ENCODE assay signal across 14 cellular contexts in the genomic region with DNA sequence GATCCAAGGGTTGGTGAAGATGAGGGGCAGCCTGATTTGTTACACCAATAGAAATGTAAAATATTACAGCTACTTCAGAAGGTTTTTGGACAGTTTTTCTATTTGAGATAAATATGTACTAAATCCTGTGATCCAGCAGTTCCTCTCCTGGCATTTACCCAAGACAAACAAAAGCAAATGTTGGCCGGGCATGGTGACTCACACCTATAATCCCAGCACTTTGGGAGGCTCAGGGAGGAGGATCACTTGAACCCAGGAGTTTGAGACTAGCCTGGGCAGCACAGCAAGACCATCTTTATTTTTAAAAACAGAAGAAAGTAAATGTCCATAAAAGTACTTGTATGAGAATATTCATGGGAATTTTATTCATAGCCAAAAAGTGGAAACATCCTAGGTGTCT.
DNase-seq lines count a peak whose midpoint lies in the region; ATAC-seq, FAIRE-seq and TF ChIP-seq lines count a peak whose summit lies in the region.
"Had no signal": no experiment of that assay in that cellular context is flagged by ENCODE, and none has a peak within 500 bp of the region (broad histone marks: within the 10 kb centered on the region; RNA-seq: fewer than 3 reads in every experiment).

No MANE protein-coding gene starts in this region.

- H3K79me2 ChIP-seq in astrocyte (ENCODE audit: insufficient read depth, low read length) (no peaks in the 10 kb centered on the region), OCI-LY7 (ENCODE audit: insufficient read depth, low read depth, low read length) (no peaks in the 10 kb centered on the region)

- BruUV-seq in Calu3 (replicated peaks; lab: Mats Ljungman, UMichigan): no TSS peak
- BruUV-seq in OCI-LY7 (replicated peaks; lab: Mats Ljungman, UMichigan): no TSS peak

- no peaks in the 10 kb centered on the region for H4K20me1 ChIP-seq in astrocyte (ENCODE audit: insufficient read depth, low read length)
- H4K20me1 ChIP-seq in OCI-LY7 (ENCODE audit: insufficient read depth, low read length): no peaks in the 10 kb centered on the region

- H3K4me2 ChIP-seq in astrocyte (ENCODE audit: low read length): no peak overlapping the region
- no peak overlapping the region for H3K4me2 ChIP-seq in OCI-LY7 (ENCODE audit: low read length)

- no peaks in the 10 kb centered on the region for H3K27me3 ChIP-seq in astrocyte (ENCODE audit: insufficient read depth, low read length)
- no peaks in the 10 kb centered on the region for H3K27me3 ChIP-seq in right cardiac atrium (ENCODE audit: control insufficient read depth, insufficient read depth)
- H3K27me3 ChIP-seq: ascending aorta, spleen had no signal

- peaks cover 18% of the 10 kb centered on the region for H3K4me1 ChIP-seq in astrocyte (ENCODE audit: insufficient read depth, low read length)
- no peaks in the 10 kb centered on the region for H3K4me1 ChIP-seq in OCI-LY7 (ENCODE audit: insufficient read depth, low read length, poor library complexity, severe bottlenecking)
- no peaks in the 10 kb centered on the region for H3K4me1 ChIP-seq in right cardiac atrium (ENCODE audit: control insufficient read depth, insufficient read depth, low read length)
- H3K4me1 ChIP-seq: ascending aorta, spleen had no signal

- intact Hi-C loops in Calu3 (cut with micrococcal nuclease; ENCODE audit: unreplicated experiment): no loop called here
- intact Hi-C loops in left colon (cut with DNase I, micrococcal nuclease): no loop called here
- intact Hi-C loops in OCI-LY7 (cut with micrococcal nuclease; ENCODE audit: unreplicated experiment): no loop called here
- intact Hi-C loops in activated T-helper 2 cell treated with anti-CD3 and anti-CD28 coated beads, Interferon-gamma antibody, Interleukin-2, Interleukin-4, amounts not matched to agents 10 μg/mL and 5 μg/mL and 100 μg/mL, durations not matched to agents 14 hours and 24 hours and 36 hours (cut with micrococcal nuclease): no loop called here
- intact Hi-C loops in right cardiac atrium (cut with DNase I): no loop called here

- DNase-seq in Calu3 (peak; percentile 1), HTR-8/SVneo (ENCODE audit: insufficient read length, low spot score) (peak; percentile 45), astrocyte (ENCODE audit: low read depth) (peak; percentile 48), left colon (no peak), OCI-LY7 (ENCODE audit: low spot score) (no peak), right cardiac atrium (no peak)
- DNase-seq in activated T-helper 2 cell treated with anti-CD3 and anti-CD28 coated beads, Interferon-gamma antibody, Interleukin-2, Interleukin-4, amounts not matched to agents 10 μg/mL and 5 μg/mL and 100 μg/mL, durations not matched to agents 14 hours and 24 hours and 36 hours (ENCODE audit: low spot score): no peak
- DNase-seq: CD4-positive, alpha-beta T cell; kidney; NCI-H1092 treated with DMSO at 0.1 percent for 48 hours; spleen had no signal

- H3K4me1 Mint-ChIP-seq in Calu3 (ENCODE audit: low read depth, unreplicated experiment) (no peaks in the 10 kb centered on the region), astrocyte (ENCODE audit: low read depth, unreplicated experiment) (peaks cover 13% of the 10 kb centered on the region)
- peaks cover 14% of the 10 kb centered on the region for H3K4me1 Mint-ChIP-seq in activated T-helper 2 cell treated with anti-CD3 and anti-CD28 coated beads, Interferon-gamma antibody, Interleukin-2, Interleukin-4, amounts not matched to agents 10 μg/mL and 5 μg/mL and 100 μg/mL, durations not matched to agents 14 hours and 24 hours and 36 hours (ENCODE audit: low read depth)

- POLR2A ChIA-PET in OCI-LY7 (lab: Charles Lee): no interaction called here

- CTCF ChIA-PET in Calu3 (lab: Charles Lee) (no interaction called here), OCI-LY7 (lab: Charles Lee; ENCODE audit: unreplicated experiment) (no interaction called here)

- no peak for FAIRE-seq in HTR-8/SVneo (lab: Jason Lieb, UNC)
- FAIRE-seq in astrocyte (lab: Jason Lieb, UNC): peak; percentile 5
- FAIRE-seq: kidney had no signal

- no peak overlapping the region for H3K27ac Mint-ChIP-seq in Calu3 (ENCODE audit: unreplicated experiment)
- H3K27ac Mint-ChIP-seq in astrocyte (ENCODE audit: unreplicated experiment): no peak overlapping the region
- H3K27ac Mint-ChIP-seq in activated T-helper 2 cell treated with anti-CD3 and anti-CD28 coated beads, Interferon-gamma antibody, Interleukin-2, Interleukin-4, amounts not matched to agents 10 μg/mL and 5 μg/mL and 100 μg/mL, durations not matched to agents 14 hours and 24 hours and 36 hours: no peak overlapping the region
- H3K27ac Mint-ChIP-seq: CD4-positive, alpha-beta T cell; natural killer cell treated with Interleukin-12 subunit alpha and Interleukin-12 subunit beta and Interleukin-15 and Interleukin-18, amount 100 ng/mL, for 72 hours had no signal

- ATAC-seq in left colon: peak; percentile 58
- ATAC-seq in GM18867 (IDR thresholded peaks at IDR 0.05; ENCODE audit: unreplicated experiment): no peak
- ATAC-seq in right cardiac atrium: no peak
- ATAC-seq: natural killer cell treated with Interleukin-12 subunit alpha and Interleukin-12 subunit beta and Interleukin-15 and Interleukin-18, amount 100 ng/mL, for 72 hours had no signal

- no peak for TF ChIP-seq CTCF in Calu3 (IDR thresholded peaks at IDR 0.05; ENCODE audit: unreplicated experiment)
- TF ChIP-seq CTCF in astrocyte (IDR thresholded peaks at IDR 0.05; ENCODE audit: insufficient read depth, low read depth, low read length): no peak
- TF ChIP-seq CTCF in OCI-LY7 (conservative IDR thresholded peaks at IDR 0.05; ENCODE audit: low read length): no peak

- H3K4me3 Mint-ChIP-seq in Calu3 (ENCODE audit: low read depth, unreplicated experiment) (no peak overlapping the region), astrocyte (ENCODE audit: unreplicated experiment) (no peak overlapping the region)
- no peak overlapping the region for H3K4me3 Mint-ChIP-seq in activated T-helper 2 cell treated with anti-CD3 and anti-CD28 coated beads, Interferon-gamma antibody, Interleukin-2, Interleukin-4, amounts not matched to agents 10 μg/mL and 5 μg/mL and 100 μg/mL, durations not matched to agents 14 hours and 24 hours and 36 hours (ENCODE audit: low read depth)
- H3K4me3 Mint-ChIP-seq: CD4-positive, alpha-beta T cell; natural killer cell treated with Interleukin-12 subunit alpha and Interleukin-12 subunit beta and Interleukin-15 and Interleukin-18, amount 100 ng/mL, for 72 hours had no signal

- H3K9ac ChIP-seq in astrocyte (ENCODE audit: low read length): no peak overlapping the region

- H3K36me3 Mint-ChIP-seq in Calu3 (ENCODE audit: insufficient read depth, unreplicated experiment) (peaks cover 17% of the 10 kb centered on the region), astrocyte (ENCODE audit: low read depth, unreplicated experiment) (peaks cover 25% of the 10 kb centered on the region)
- H3K36me3 Mint-ChIP-seq in activated T-helper 2 cell treated with anti-CD3 and anti-CD28 coated beads, Interferon-gamma antibody, Interleukin-2, Interleukin-4, amounts not matched to agents 10 μg/mL and 5 μg/mL and 100 μg/mL, durations not matched to agents 14 hours and 24 hours and 36 hours (ENCODE audit: low read depth): peaks cover 76% of the 10 kb centered on the region

- no peaks in the 10 kb centered on the region for H3K9me3 ChIP-seq in astrocyte (ENCODE audit: insufficient read depth, low read depth, low read length)
- 0 out of 2 replicates have a peak, but pooled peaks cover 3% of the 10 kb centered on the region for H3K9me3 ChIP-seq in OCI-LY7 (ENCODE audit: low read length)
- H3K9me3 ChIP-seq in right cardiac atrium (ENCODE audit: control insufficient read depth, low read length): no peaks in the 10 kb centered on the region
- H3K9me3 ChIP-seq: ascending aorta, spleen had no signal

- H3K27me3 Mint-ChIP-seq in Calu3 (ENCODE audit: unreplicated experiment): no peaks in the 10 kb centered on the region
- H3K27me3 Mint-ChIP-seq in astrocyte (ENCODE audit: low read depth, unreplicated experiment): no peaks in the 10 kb centered on the region
- no peaks in the 10 kb centered on the region for H3K27me3 Mint-ChIP-seq in activated T-helper 2 cell treated with anti-CD3 and anti-CD28 coated beads, Interferon-gamma antibody, Interleukin-2, Interleukin-4, amounts not matched to agents 10 μg/mL and 5 μg/mL and 100 μg/mL, durations not matched to agents 14 hours and 24 hours and 36 hours (ENCODE audit: low read depth)
- H3K27me3 Mint-ChIP-seq: CD4-positive, alpha-beta T cell; natural killer cell treated with Interleukin-12 subunit alpha and Interleukin-12 subunit beta and Interleukin-15 and Interleukin-18, amount 100 ng/mL, for 72 hours had no signal

- no peak overlapping the region for H3K4me3 ChIP-seq in astrocyte (ENCODE audit: insufficient read depth, low read depth, low read length)
- H3K4me3 ChIP-seq in OCI-LY7 (ENCODE audit: low read depth, low read length, poor library complexity, severe bottlenecking): no peak overlapping the region
- no peak overlapping the region for H3K4me3 ChIP-seq in right cardiac atrium (ENCODE audit: low read length)
- H3K4me3 ChIP-seq: ascending aorta, spleen had no signal

- H3K9me2 ChIP-seq in OCI-LY7 (ENCODE audit: insufficient read depth, low read length): no peaks in the 10 kb centered on the region

- WGBS in right cardiac atrium: 35% methylated on average over 1 of the region's 1 CpG

- no peaks in the 10 kb centered on the region for H3K9me3 Mint-ChIP-seq in Calu3 (ENCODE audit: low read depth, unreplicated experiment)
- H3K9me3 Mint-ChIP-seq in astrocyte (ENCODE audit: unreplicated experiment): no peaks in the 10 kb centered on the region
- peaks cover 6% of the 10 kb centered on the region for H3K9me3 Mint-ChIP-seq in activated T-helper 2 cell treated with anti-CD3 and anti-CD28 coated beads, Interferon-gamma antibody, Interleukin-2, Interleukin-4, amounts not matched to agents 10 μg/mL and 5 μg/mL and 100 μg/mL, durations not matched to agents 14 hours and 24 hours and 36 hours
- H3K9me3 Mint-ChIP-seq: CD4-positive, alpha-beta T cell; natural killer cell treated with Interleukin-12 subunit alpha and Interleukin-12 subunit beta and Interleukin-15 and Interleukin-18, amount 100 ng/mL, for 72 hours had no signal

- H3K27ac ChIP-seq in astrocyte (ENCODE audit: low read depth, low read length) (no peak overlapping the region), OCI-LY7 (ENCODE audit: low read depth, low read length, poor library complexity, severe bottlenecking) (no peak overlapping the region), right cardiac atrium (ENCODE audit: low read length) (no peak overlapping the region)
- H3K27ac ChIP-seq: ascending aorta, spleen had no signal

- H3K36me3 ChIP-seq in astrocyte (ENCODE audit: insufficient read depth, low read length) (peaks cover 2% of the 10 kb centered on the region), OCI-LY7 (ENCODE audit: insufficient read depth, low read length) (peaks cover 73% of the 10 kb centered on the region)

- no peak overlapping the region for H2AFZ ChIP-seq in astrocyte (ENCODE audit: low read depth, low read length)
- H2AFZ ChIP-seq in OCI-LY7 (ENCODE audit: low read length): no peak overlapping the region

Comparison
In these comparisons a context has a peak if more than half of its experiments do, and no peak if none do; other contexts are left out.
1. DNase-seq: peak in Calu3 (single experiment), HTR-8/SVneo (single experiment) and astrocyte (single experiment); none in left colon (0 of 2), OCI-LY7 (single experiment), activated T-helper 2 cell treated with anti-CD3 and anti-CD28 coated beads, Interferon-gamma antibody, Interleukin-2, Interleukin-4, amounts not matched to agents 10 μg/mL and 5 μg/mL and 100 μg/mL, durations not matched to agents 14 hours and 24 hours and 36 hours (single experiment) and right cardiac atrium (0 of 3).